Comparison of ENCODE assay signal across 2 cellular contexts in genomic region chrX:132468454-132468853, GRCh38.
TF ChIP-seq lines count a peak whose summit lies in the region.

No MANE protein-coding gene starts in this region.

TF ChIP-seq in HepG2, 621 proteins besides CTCF, POLR2A, EP300 and RAD21:
- TF ChIP-seq ZNF629 (CRISPR knock-in tag; conservative IDR thresholded peaks at IDR 0.05) (peak; percentile 93), ZFY (CRISPR knock-in tag; IDR thresholded peaks at IDR 0.05) (no peak), ZNF552 (CRISPR knock-in tag; IDR thresholded peaks at IDR 0.05; ENCODE audit: borderline replicate concordance) (no peak), SRY (CRISPR knock-in tag; IDR thresholded peaks at IDR 0.05) (no peak), SP2 (CRISPR knock-in tag; IDR thresholded peaks at IDR 0.05) (no peak), ZNF883 (CRISPR knock-in tag; IDR thresholded peaks at IDR 0.05; ENCODE audit: not compliant biosample characterization) (no peak), ZNF615 (CRISPR knock-in tag; IDR thresholded peaks at IDR 0.05; ENCODE audit: borderline replicate concordance) (no peak), KDM1A (CRISPR knock-in tag; IDR thresholded peaks at IDR 0.05) (0 out of 2 replicates have a peak, but pooled peaks have one; percentile 25), SKIL (CRISPR knock-in tag; IDR thresholded peaks at IDR 0.05; ENCODE audit: borderline replicate concordance) (no peak), TBX3 (IDR thresholded peaks at IDR 0.05; ENCODE audit: borderline replicate concordance) (no peak)

TF ChIP-seq in K562, 482 proteins besides CTCF, POLR2A, EP300 and RAD21:
- no peak for TF ChIP-seq FOXK2 (conservative IDR thresholded peaks at IDR 0.05 in 1 of 2, IDR thresholded peaks at IDR 0.05 in 1 of 2; ENCODE audit: low read depth in 2 of 2)
- no peak for TF ChIP-seq CEBPB (tag; IDR thresholded peaks at IDR 0.05)
- peak; percentile 87 for TF ChIP-seq RBM25 (IDR thresholded peaks at IDR 0.05; ENCODE audit: low read depth, low read length, severe bottlenecking)
- TF ChIP-seq ZNF253 (CRISPR knock-in tag; conservative IDR thresholded peaks at IDR 0.05), result no peak
